Comparison of ENCODE assay signal across 8 cellular contexts in genomic region chr11:118607401-118608267, GRCh38. TPM values are rescaled to one million over a fixed set of nuclear protein-coding genes. Genes with fewer than 3 reads are reported as not detected.
DNase-seq lines count a peak whose midpoint lies in the region; ATAC-seq lines count a peak whose summit lies in the region.

TSS of gene PHLDB1 (plus strand) at chr11:118607615. CDS start at chr11:118613837, 6,222 bp downstream.

- no peaks in the 10 kb centered on the region for H3K27me3 ChIP-seq in CD4-positive, alpha-beta memory T cell (ENCODE audit: insufficient read depth, low read length)
- no peaks in the 10 kb centered on the region for H3K27me3 ChIP-seq in right cardiac atrium (ENCODE audit: control insufficient read depth, insufficient read depth)

- peaks cover 2 to 4% of the 10 kb centered on the region in 2 donors for H3K27me3 Mint-ChIP-seq in CD4-positive, alpha-beta memory T cell
- H3K27me3 Mint-ChIP-seq in T-helper 17 cell = peaks cover 13% of the 10 kb centered on the region

- peaks cover 24% of the 10 kb centered on the region for H3K4me1 ChIP-seq in CD4-positive, alpha-beta memory T cell (ENCODE audit: insufficient read depth, low read length)
- H3K4me1 ChIP-seq in right cardiac atrium (ENCODE audit: control insufficient read depth, insufficient read depth, low read length) = peaks cover 3% of the 10 kb centered on the region

- H3K27ac ChIP-seq in CD4-positive, alpha-beta memory T cell (ENCODE audit: low read depth, low read length) = peak within 1 kb of the TSS; percentile 67
- H3K27ac ChIP-seq in right cardiac atrium (ENCODE audit: low read length) = peak within 1 kb of the TSS; percentile 95

- intact Hi-C loops in CD4-positive, alpha-beta memory T cell (cut with micrococcal nuclease) = loop anchor here (2.0 kb wide), 1 partner anchor 35 kb away; the partner anchor contains the start of gene ARCN1
- intact Hi-C loops in right cardiac atrium (cut with DNase I) (loop anchor here in 2 of 4 donors (5.0 kb wide), 1 partner anchor 50 kb away; no protein-coding TSS in a partner anchor), posterior cingulate gyrus (cut with DNase I) (no loop called here)

- peak; percentile 17 for ATAC-seq in T-helper 17 cell
- peak; percentile 40 to 53 for ATAC-seq in right cardiac atrium
- no peak for ATAC-seq in GM19467 (IDR thresholded peaks at IDR 0.05; ENCODE audit: unreplicated experiment)

- peaks cover 4% of the 10 kb centered on the region for H3K36me3 ChIP-seq in CD4-positive, alpha-beta memory T cell (ENCODE audit: insufficient read depth, low read length)

- H3K4me3 ChIP-seq in CD4-positive, alpha-beta memory T cell (ENCODE audit: low read length in 2 of 2) = peak within 1 kb of the TSS; percentile 23 to 62
- H3K4me3 ChIP-seq in right cardiac atrium (ENCODE audit: low read length) = peak within 1 kb of the TSS; percentile 84

- CTCF ChIA-PET in CD4-positive, alpha-beta memory T cell (lab: Charles Lee; ENCODE audit: partially characterized antibody) = interaction anchor here (0.6 to 10.7 kb wide), 5 partner anchors 9 to 28 kb away, joined by 3 to 106 read pairs (median 7); no protein-coding TSS in a partner anchor

- peaks cover 15 to 36% (median 21%) of the 10 kb centered on the region in 4 donors for H3K4me1 Mint-ChIP-seq in CD4-positive, alpha-beta memory T cell
- H3K4me1 Mint-ChIP-seq in T-helper 17 cell = peaks cover 23% of the 10 kb centered on the region

- peak within 1 kb of the TSS; percentile 79 to 99 (median 87) for H3K27ac Mint-ChIP-seq in CD4-positive, alpha-beta memory T cell
- peak within 1 kb of the TSS; percentile 94 for H3K27ac Mint-ChIP-seq in T-helper 17 cell

- peak; percentile 44 to 80 (median 46) for DNase-seq in CD4-positive, alpha-beta memory T cell
- DNase-seq in HuH-7 (ENCODE audit: low spot score) (peak; percentile 68), T-helper 17 cell (peak; percentile 30 to 46 (median 34)), astrocyte of the hippocampus (ENCODE audit: low read depth, low spot score) (peak; percentile 89), right cardiac atrium (peak; percentile 80 to 92 (median 91)), posterior cingulate gyrus (peak; percentile 67 to 97 (median 82)), NCI-H446 treated with DMSO at 0.1 percent for 48 hours (lab: John Stamatoyannopoulos, UW) (no peak)

- 1% methylated on average over 62 of the region's 62 CpGs for WGBS in right cardiac atrium

- H3K36me3 Mint-ChIP-seq in CD4-positive, alpha-beta memory T cell = peaks cover 3 to 6% of the 10 kb centered on the region in 2 donors
- peaks cover 9% of the 10 kb centered on the region for H3K36me3 Mint-ChIP-seq in T-helper 17 cell (ENCODE audit: low read depth)

- peaks cover 0 to 1% (median 0%) of the 10 kb centered on the region in 8 donors for H3K9me3 Mint-ChIP-seq in CD4-positive, alpha-beta memory T cell

- H3K4me3 Mint-ChIP-seq in CD4-positive, alpha-beta memory T cell = peak within 1 kb of the TSS; percentile 76 to 95 (median 84)
- H3K4me3 Mint-ChIP-seq in T-helper 17 cell = peak within 1 kb of the TSS; percentile 96

- POLR2A ChIA-PET in CD4-positive, alpha-beta memory T cell (lab: Charles Lee; ENCODE audit: partially characterized antibody) = interaction anchor here (0.9 to 2.2 kb wide), 5 partner anchors 12 to 171 kb away, joined by 3 to 10 read pairs (median 4); partner anchors contain the start of gene KMT2A

- no peaks in the 10 kb centered on the region for H3K9me3 ChIP-seq in CD4-positive, alpha-beta memory T cell (ENCODE audit: control insufficient read depth in 1 of 2, low read length in 2 of 2)
- H3K9me3 ChIP-seq in T-helper 17 cell (ENCODE audit: control insufficient read depth, low read length, poor library complexity, severe bottlenecking) (no peaks in the 10 kb centered on the region), right cardiac atrium (ENCODE audit: control insufficient read depth, low read length) (no peaks in the 10 kb centered on the region)

RNA-seq across cellular contexts. Expression of gene PHLDB1, which starts in this region (rescaled TPM):
- 1 to 10 TPM; 3.0 to 3.9 TPM for total RNA-seq in CD4-positive, alpha-beta memory T cell
- polyA plus RNA-seq in CD4-positive, alpha-beta memory T cell = 1 to 10 TPM in 1 of 2 donors, under 1 TPM in 1; 0.34 to 1.2 TPM
- total RNA-seq in T-helper 17 cell = 1 to 10 TPM; 1.8 to 2.6 TPM
- 100 to 1,000 TPM; 123 to 177 (median 136) TPM for total RNA-seq in right cardiac atrium
- polyA plus RNA-seq in right cardiac atrium = 110 TPM

Comparison
In these comparisons a context has a peak if more than half of its experiments do, and no peak if none do; other contexts are left out.
1. RNA of gene PHLDB1 (total RNA-seq): 123 to 177 TPM in right cardiac atrium; 3.0 to 3.9 TPM in CD4-positive, alpha-beta memory T cell and 1.8 to 2.6 TPM in T-helper 17 cell; every median in the first group is over 10 times any median in the second.
2. RNA of gene PHLDB1 (polyA plus RNA-seq): 110 TPM in right cardiac atrium (single experiment); 0.34 to 1.2 TPM in CD4-positive, alpha-beta memory T cell; every median in the first group is over 10 times any median in the second.